Comparison of ENCODE assay signal across 1 cellular context in the genomic region with DNA sequence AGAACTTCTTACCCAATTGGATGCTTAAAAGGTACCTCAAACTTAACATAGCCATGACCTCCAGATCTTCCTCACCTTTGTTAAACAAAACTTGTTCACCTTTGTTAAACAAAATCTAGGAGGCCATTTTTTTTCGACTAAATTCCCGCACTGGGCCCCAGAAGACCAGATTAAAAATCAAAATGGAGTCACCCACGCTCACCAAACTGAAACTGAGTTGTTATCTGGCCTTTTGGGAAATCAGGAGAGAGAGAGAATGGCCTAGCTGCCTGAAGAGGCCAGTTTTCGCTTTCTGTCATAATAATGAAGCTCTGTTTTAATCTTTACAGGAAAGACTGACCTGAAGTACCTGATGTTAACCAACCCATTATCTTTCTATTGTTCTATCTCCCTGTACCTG.
TF ChIP-seq lines count a peak whose summit lies in the region.

No MANE protein-coding gene starts in this region.

TF ChIP-seq in K562, 482 proteins besides CTCF, POLR2A, EP300 and RAD21 (continued from another document and continues in another):
- TF ChIP-seq, protein P1, sequence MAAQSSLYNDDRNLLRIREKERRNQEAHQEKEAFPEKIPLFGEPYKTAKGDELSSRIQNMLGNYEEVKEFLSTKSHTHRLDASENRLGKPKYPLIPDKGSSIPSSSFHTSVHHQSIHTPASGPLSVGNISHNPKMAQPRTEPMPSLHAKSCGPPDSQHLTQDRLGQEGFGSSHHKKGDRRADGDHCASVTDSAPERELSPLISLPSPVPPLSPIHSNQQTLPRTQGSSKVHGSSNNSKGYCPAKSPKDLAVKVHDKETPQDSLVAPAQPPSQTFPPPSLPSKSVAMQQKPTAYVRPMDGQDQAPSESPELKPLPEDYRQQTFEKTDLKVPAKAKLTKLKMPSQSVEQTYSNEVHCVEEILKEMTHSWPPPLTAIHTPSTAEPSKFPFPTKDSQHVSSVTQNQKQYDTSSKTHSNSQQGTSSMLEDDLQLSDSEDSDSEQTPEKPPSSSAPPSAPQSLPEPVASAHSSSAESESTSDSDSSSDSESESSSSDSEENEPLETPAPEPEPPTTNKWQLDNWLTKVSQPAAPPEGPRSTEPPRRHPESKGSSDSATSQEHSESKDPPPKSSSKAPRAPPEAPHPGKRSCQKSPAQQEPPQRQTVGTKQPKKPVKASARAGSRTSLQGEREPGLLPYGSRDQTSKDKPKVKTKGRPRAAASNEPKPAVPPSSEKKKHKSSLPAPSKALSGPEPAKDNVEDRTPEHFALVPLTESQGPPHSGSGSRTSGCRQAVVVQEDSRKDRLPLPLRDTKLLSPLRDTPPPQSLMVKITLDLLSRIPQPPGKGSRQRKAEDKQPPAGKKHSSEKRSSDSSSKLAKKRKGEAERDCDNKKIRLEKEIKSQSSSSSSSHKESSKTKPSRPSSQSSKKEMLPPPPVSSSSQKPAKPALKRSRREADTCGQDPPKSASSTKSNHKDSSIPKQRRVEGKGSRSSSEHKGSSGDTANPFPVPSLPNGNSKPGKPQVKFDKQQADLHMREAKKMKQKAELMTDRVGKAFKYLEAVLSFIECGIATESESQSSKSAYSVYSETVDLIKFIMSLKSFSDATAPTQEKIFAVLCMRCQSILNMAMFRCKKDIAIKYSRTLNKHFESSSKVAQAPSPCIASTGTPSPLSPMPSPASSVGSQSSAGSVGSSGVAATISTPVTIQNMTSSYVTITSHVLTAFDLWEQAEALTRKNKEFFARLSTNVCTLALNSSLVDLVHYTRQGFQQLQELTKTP (IDR thresholded peaks at IDR 0.05; ENCODE audit: low read depth in 1 of 2, partially characterized antibody in 2 of 2) = no peak
- peak; percentile 66; the same call in 1 of the 2 replicates for TF ChIP-seq HSF4 (CRISPR knock-in tag; IDR thresholded peaks at IDR 0.05; ENCODE audit: borderline replicate concordance)
- TF ChIP-seq ETS2 (tag; IDR thresholded peaks at IDR 0.05; ENCODE audit: borderline replicate concordance, poor library complexity, severe bottlenecking) = no peak
- TF ChIP-seq, protein P2, sequence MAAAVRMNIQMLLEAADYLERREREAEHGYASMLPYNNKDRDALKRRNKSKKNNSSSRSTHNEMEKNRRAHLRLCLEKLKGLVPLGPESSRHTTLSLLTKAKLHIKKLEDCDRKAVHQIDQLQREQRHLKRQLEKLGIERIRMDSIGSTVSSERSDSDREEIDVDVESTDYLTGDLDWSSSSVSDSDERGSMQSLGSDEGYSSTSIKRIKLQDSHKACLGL (CRISPR knock-in tag; IDR thresholded peaks at IDR 0.05; ENCODE audit: borderline replicate concordance, poor library complexity, severe bottlenecking) = no peak
- no peak for TF ChIP-seq ARNT (IDR thresholded peaks at IDR 0.05)
- TF ChIP-seq ZNF507 (tag; conservative IDR thresholded peaks at IDR 0.05) = 0 out of 2 replicates have a peak, but pooled peaks have one; percentile 41
- TF ChIP-seq HIVEP1 (CRISPR knock-in tag; IDR thresholded peaks at IDR 0.05) = peak; percentile 91
- TF ChIP-seq NR2F6 (CRISPR knock-in tag; IDR thresholded peaks at IDR 0.05) = no peak
- TF ChIP-seq CEBPG (CRISPR knock-in tag; IDR thresholded peaks at IDR 0.05) = no peak
- no peak for TF ChIP-seq CEBPG (tag; conservative IDR thresholded peaks at IDR 0.05 in 1 of 2, IDR thresholded peaks at IDR 0.05 in 1 of 2)
- TF ChIP-seq THAP7 (CRISPR knock-in tag; IDR thresholded peaks at IDR 0.05) = no peak
- TF ChIP-seq NFIC (IDR thresholded peaks at IDR 0.05) = no peak
- TF ChIP-seq PREB (CRISPR knock-in tag; IDR thresholded peaks at IDR 0.05) = no peak
- 0 out of 2 replicates have a peak, but pooled peaks have one; percentile 56 for TF ChIP-seq ID3 (CRISPR knock-in tag; IDR thresholded peaks at IDR 0.05)
- TF ChIP-seq ID3 (tag; IDR thresholded peaks at IDR 0.05) = peak; percentile 97
- TF ChIP-seq, protein P3, sequence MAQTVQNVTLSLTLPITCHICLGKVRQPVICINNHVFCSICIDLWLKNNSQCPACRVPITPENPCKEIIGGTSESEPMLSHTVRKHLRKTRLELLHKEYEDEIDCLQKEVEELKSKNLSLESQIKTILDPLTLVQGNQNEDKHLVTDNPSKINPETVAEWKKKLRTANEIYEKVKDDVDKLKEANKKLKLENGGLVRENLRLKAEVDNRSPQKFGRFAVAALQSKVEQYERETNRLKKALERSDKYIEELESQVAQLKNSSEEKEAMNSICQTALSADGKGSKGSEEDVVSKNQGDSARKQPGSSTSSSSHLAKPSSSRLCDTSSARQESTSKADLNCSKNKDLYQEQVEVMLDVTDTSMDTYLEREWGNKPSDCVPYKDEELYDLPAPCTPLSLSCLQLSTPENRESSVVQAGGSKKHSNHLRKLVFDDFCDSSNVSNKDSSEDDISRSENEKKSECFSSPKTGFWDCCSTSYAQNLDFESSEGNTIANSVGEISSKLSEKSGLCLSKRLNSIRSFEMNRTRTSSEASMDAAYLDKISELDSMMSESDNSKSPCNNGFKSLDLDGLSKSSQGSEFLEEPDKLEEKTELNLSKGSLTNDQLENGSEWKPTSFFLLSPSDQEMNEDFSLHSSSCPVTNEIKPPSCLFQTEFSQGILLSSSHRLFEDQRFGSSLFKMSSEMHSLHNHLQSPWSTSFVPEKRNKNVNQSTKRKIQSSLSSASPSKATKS (CRISPR knock-in tag; IDR thresholded peaks at IDR 0.05) = 0 out of 2 replicates have a peak, but pooled peaks have one; percentile 36
- 0 out of 2 replicates have a peak, but pooled peaks have one; percentile 48 for TF ChIP-seq ZKSCAN3 (CRISPR knock-in tag; IDR thresholded peaks at IDR 0.05)
- no peak for TF ChIP-seq TRIM25 (IDR thresholded peaks at IDR 0.05; ENCODE audit: borderline replicate concordance)
- TF ChIP-seq IRF1 (CRISPR knock-in tag; IDR thresholded peaks at IDR 0.05; ENCODE audit: borderline replicate concordance) = no peak
- TF ChIP-seq LEF1 (IDR thresholded peaks at IDR 0.05) = no peak
- TF ChIP-seq HNRNPK (IDR thresholded peaks at IDR 0.05; ENCODE audit: low read depth, low read length, poor library complexity, severe bottlenecking) = no peak
- no peak for TF ChIP-seq ZNF57 (CRISPR knock-in tag; IDR thresholded peaks at IDR 0.05)
- no peak for TF ChIP-seq MYBL2 (IDR thresholded peaks at IDR 0.05; ENCODE audit: low read depth)
- TF ChIP-seq MYBL2 (CRISPR knock-in tag; IDR thresholded peaks at IDR 0.05; ENCODE audit: borderline replicate concordance) = no peak
- no peak for TF ChIP-seq POLR2AphosphoS2 (IDR thresholded peaks at IDR 0.05; ENCODE audit: low read length)
- TF ChIP-seq FOXK1 (CRISPR knock-in tag; IDR thresholded peaks at IDR 0.05; ENCODE audit: borderline replicate concordance) = no peak
- TF ChIP-seq, protein P4, sequence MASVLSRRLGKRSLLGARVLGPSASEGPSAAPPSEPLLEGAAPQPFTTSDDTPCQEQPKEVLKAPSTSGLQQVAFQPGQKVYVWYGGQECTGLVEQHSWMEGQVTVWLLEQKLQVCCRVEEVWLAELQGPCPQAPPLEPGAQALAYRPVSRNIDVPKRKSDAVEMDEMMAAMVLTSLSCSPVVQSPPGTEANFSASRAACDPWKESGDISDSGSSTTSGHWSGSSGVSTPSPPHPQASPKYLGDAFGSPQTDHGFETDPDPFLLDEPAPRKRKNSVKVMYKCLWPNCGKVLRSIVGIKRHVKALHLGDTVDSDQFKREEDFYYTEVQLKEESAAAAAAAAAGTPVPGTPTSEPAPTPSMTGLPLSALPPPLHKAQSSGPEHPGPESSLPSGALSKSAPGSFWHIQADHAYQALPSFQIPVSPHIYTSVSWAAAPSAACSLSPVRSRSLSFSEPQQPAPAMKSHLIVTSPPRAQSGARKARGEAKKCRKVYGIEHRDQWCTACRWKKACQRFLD (CRISPR knock-in tag; IDR thresholded peaks at IDR 0.05) = peak; percentile 95
- TF ChIP-seq KLF6 (CRISPR knock-in tag; IDR thresholded peaks at IDR 0.05; ENCODE audit: borderline replicate concordance) = peak; percentile 93
- TF ChIP-seq SNRNP70 (optimal IDR thresholded peaks at IDR 0.05; ENCODE audit: low read depth, low read length) = no peak
- no peak for TF ChIP-seq PPARD (CRISPR knock-in tag; IDR thresholded peaks at IDR 0.05)
- TF ChIP-seq, protein P5, sequence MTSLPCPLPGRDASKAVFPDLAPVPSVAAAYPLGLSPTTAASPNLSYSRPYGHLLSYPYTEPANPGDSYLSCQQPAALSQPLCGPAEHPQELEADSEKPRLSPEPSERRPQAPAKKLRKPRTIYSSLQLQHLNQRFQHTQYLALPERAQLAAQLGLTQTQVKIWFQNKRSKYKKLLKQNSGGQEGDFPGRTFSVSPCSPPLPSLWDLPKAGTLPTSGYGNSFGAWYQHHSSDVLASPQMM (CRISPR knock-in tag; IDR thresholded peaks at IDR 0.05) = no peak
- no peak for TF ChIP-seq FOXM1 (IDR thresholded peaks at IDR 0.05; ENCODE audit: low read depth)
- no peak for TF ChIP-seq FOXM1 (CRISPR knock-in tag; IDR thresholded peaks at IDR 0.05; ENCODE audit: low read depth)
- TF ChIP-seq NELFE (IDR thresholded peaks at IDR 0.05; ENCODE audit: insufficient read depth, insufficient read length) = no peak
- TF ChIP-seq XRCC3 (IDR thresholded peaks at IDR 0.05) = no peak
- peak; percentile 82 for TF ChIP-seq CXXC5 (CRISPR knock-in tag; IDR thresholded peaks at IDR 0.05)
- peak; percentile 20; the same call in 1 of the 2 replicates for TF ChIP-seq ESRRB (CRISPR knock-in tag; IDR thresholded peaks at IDR 0.05; ENCODE audit: borderline replicate concordance)
- TF ChIP-seq NFYB (IDR thresholded peaks at IDR 0.05; ENCODE audit: extremely low read depth, insufficient read length) = no peak
- TF ChIP-seq FOXJ2 (tag; IDR thresholded peaks at IDR 0.05) = no peak
- TF ChIP-seq MTA3 (IDR thresholded peaks at IDR 0.05; ENCODE audit: borderline replicate concordance) = no peak
- no peak for TF ChIP-seq SMC3 (conservative IDR thresholded peaks at IDR 0.05; ENCODE audit: insufficient read depth, low read depth, low read length)
- TF ChIP-seq TEAD2 (tag; IDR thresholded peaks at IDR 0.05) = peak; percentile 79
- no peak for TF ChIP-seq MXI1 (IDR thresholded peaks at IDR 0.05; ENCODE audit: low read depth, low read length)
- TF ChIP-seq ZNF551 (CRISPR knock-in tag; IDR thresholded peaks at IDR 0.05) = no peak
- TF ChIP-seq ELF2 (CRISPR knock-in tag; IDR thresholded peaks at IDR 0.05) = no peak
- TF ChIP-seq BRD9 (IDR thresholded peaks at IDR 0.05; ENCODE audit: low read depth, partially characterized antibody) = no peak
- TF ChIP-seq CAMTA2 (CRISPR knock-in tag; conservative IDR thresholded peaks at IDR 0.05) = no peak
- TF ChIP-seq ZFPM2 (CRISPR knock-in tag; IDR thresholded peaks at IDR 0.05) = no peak
- no peak for TF ChIP-seq MLLT1 (IDR thresholded peaks at IDR 0.05)
